Comparison of ENCODE assay signal across 1 cellular context in genomic region chr21:41678016-41678935, GRCh38.
TF ChIP-seq lines count a peak whose summit lies in the region.

No MANE protein-coding gene starts in this region.

TF ChIP-seq in HepG2, 621 proteins besides CTCF, POLR2A, EP300 and RAD21 (continued from another document and continues in another):
- TF ChIP-seq ZNF329 (CRISPR knock-in tag; IDR thresholded peaks at IDR 0.05; ENCODE audit: low read depth) (no peak), ELF4 (CRISPR knock-in tag; IDR thresholded peaks at IDR 0.05; ENCODE audit: borderline replicate concordance) (no peak), MEIS1 (CRISPR knock-in tag; IDR thresholded peaks at IDR 0.05; ENCODE audit: borderline replicate concordance) (no peak), HNF4G (IDR thresholded peaks at IDR 0.05; ENCODE audit: borderline replicate concordance, low read depth, low read length) (no peak), HNF4G (CRISPR knock-in tag; IDR thresholded peaks at IDR 0.05; ENCODE audit: borderline replicate concordance, low read depth) (0 out of 2 replicates have a peak, but pooled peaks have one; percentile 8), SALL2 (CRISPR knock-in tag; IDR thresholded peaks at IDR 0.05) (0 out of 2 replicates have a peak, but pooled peaks have one; percentile 29), ZNF414 (CRISPR knock-in tag; IDR thresholded peaks at IDR 0.05) (0 out of 2 replicates have a peak, but pooled peaks have one; percentile 27), FLYWCH1 (CRISPR knock-in tag; IDR thresholded peaks at IDR 0.05) (no peak), ATF4 (CRISPR knock-in tag; IDR thresholded peaks at IDR 0.05) (no peak), NAIF1 (CRISPR knock-in tag; IDR thresholded peaks at IDR 0.05; ENCODE audit: borderline replicate concordance) (no peak), ZMAT3 (CRISPR knock-in tag; conservative IDR thresholded peaks at IDR 0.05) (no peak; the same call in 1 of the 2 replicates), RBM22 (optimal IDR thresholded peaks at IDR 0.05; ENCODE audit: low read length) (no peak), FOSL1 (CRISPR knock-in tag; IDR thresholded peaks at IDR 0.05; ENCODE audit: borderline replicate concordance) (no peak), ZNF280B (CRISPR knock-in tag; IDR thresholded peaks at IDR 0.05; ENCODE audit: borderline replicate concordance) (no peak), SRSF4 (IDR thresholded peaks at IDR 0.05; ENCODE audit: low read depth, low read length, poor library complexity, severe bottlenecking) (no peak), ZNF639 (CRISPR knock-in tag; conservative IDR thresholded peaks at IDR 0.05) (no peak), ZFP36 (IDR thresholded peaks at IDR 0.05; ENCODE audit: borderline replicate concordance, low read depth, low read length, partially characterized antibody) (no peak), MAF1 (CRISPR knock-in tag; IDR thresholded peaks at IDR 0.05; ENCODE audit: borderline replicate concordance) (no peak), PRDM15 (CRISPR knock-in tag; IDR thresholded peaks at IDR 0.05) (no peak), KDM4B (CRISPR knock-in tag; IDR thresholded peaks at IDR 0.05) (no peak), ARID4A (CRISPR knock-in tag; IDR thresholded peaks at IDR 0.05; ENCODE audit: borderline replicate concordance) (peak; percentile 18; the same call in 1 of the 2 replicates), GPBP1L1 (CRISPR knock-in tag; IDR thresholded peaks at IDR 0.05) (no peak), ZNF251 (CRISPR knock-in tag; IDR thresholded peaks at IDR 0.05) (no peak), ZMYM3 (CRISPR knock-in tag; IDR thresholded peaks at IDR 0.05) (0 out of 2 replicates have a peak, but pooled peaks have one; percentile 12), PRDM10 (CRISPR knock-in tag; IDR thresholded peaks at IDR 0.05; ENCODE audit: low read depth) (no peak), POLR2G (IDR thresholded peaks at IDR 0.05; ENCODE audit: low read depth, low read length) (no peak), SMC3 (IDR thresholded peaks at IDR 0.05; ENCODE audit: low read length) (peak; percentile 3; the same call in 1 of the 2 replicates), ATF2 (CRISPR knock-in tag; IDR thresholded peaks at IDR 0.05) (no peak), ZFP41 (CRISPR knock-in tag; IDR thresholded peaks at IDR 0.05; ENCODE audit: borderline replicate concordance) (no peak), CREBL2 (CRISPR knock-in tag; IDR thresholded peaks at IDR 0.05; ENCODE audit: borderline replicate concordance) (no peak), ZBTB3 (CRISPR knock-in tag; IDR thresholded peaks at IDR 0.05; ENCODE audit: borderline replicate concordance, low read depth) (no peak), SP140L (CRISPR knock-in tag; IDR thresholded peaks at IDR 0.05; ENCODE audit: borderline replicate concordance) (no peak), DPF2 (CRISPR knock-in tag; IDR thresholded peaks at IDR 0.05; ENCODE audit: borderline replicate concordance, low read depth) (peak; percentile 55; the same call in 1 of the 2 replicates), ZNF878 (CRISPR knock-in tag; IDR thresholded peaks at IDR 0.05) (no peak), IRF2 (CRISPR knock-in tag; IDR thresholded peaks at IDR 0.05) (no peak), HIVEP1 (CRISPR knock-in tag; IDR thresholded peaks at IDR 0.05) (no peak), ZNF20 (CRISPR knock-in tag; IDR thresholded peaks at IDR 0.05) (no peak), ZNF775 (CRISPR knock-in tag; IDR thresholded peaks at IDR 0.05; ENCODE audit: borderline replicate concordance) (no peak), SOX6 (IDR thresholded peaks at IDR 0.05) (no peak), SOX6 (CRISPR knock-in tag; IDR thresholded peaks at IDR 0.05) (no peak), ZMAT5 (CRISPR knock-in tag; IDR thresholded peaks at IDR 0.05; ENCODE audit: borderline replicate concordance, low read depth) (no peak), TOE1 (CRISPR knock-in tag; IDR thresholded peaks at IDR 0.05) (no peak), ATF7-NPFF (CRISPR knock-in tag; IDR thresholded peaks at IDR 0.05; ENCODE audit: low read depth) (no peak), ETV6 (CRISPR knock-in tag; conservative IDR thresholded peaks at IDR 0.05) (no peak)
